In the genomic region with DNA sequence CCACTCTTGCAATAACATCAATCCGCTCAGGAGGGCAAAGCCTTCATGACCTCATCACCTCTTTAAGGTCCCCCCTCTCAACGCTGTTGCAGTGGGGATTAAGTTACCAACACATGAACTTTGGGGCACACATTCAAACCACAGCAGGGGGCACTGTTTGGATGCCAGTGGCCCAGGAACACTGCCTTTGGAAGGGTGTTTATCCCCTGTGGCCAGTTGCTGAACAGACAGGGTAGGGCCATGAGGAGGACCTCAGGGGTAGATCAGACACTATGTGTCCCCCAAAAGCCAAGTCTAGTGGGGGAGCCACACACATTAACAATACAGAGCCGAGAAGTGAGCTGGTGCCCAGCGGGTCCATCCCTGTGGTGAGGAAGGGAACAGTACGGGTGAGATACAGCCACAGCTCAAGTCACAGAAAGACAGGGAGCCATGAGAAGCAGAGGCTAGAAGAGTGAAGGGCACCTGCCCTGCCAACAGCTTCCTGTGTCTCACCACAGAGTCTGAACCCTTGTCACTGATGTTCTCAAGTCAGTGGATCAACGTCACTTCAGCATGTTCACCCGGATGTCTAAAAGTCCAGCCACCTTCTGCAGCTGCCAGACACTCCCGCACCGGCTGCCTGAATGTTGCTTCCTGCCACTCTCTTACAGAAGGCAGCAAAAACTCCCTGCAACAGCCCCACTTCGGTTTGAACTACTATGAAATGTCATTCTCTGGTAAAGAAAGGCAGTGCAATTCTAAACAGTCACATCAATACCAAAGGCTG, we compare ENCODE assay signal across 8 cellular contexts. TPM values are rescaled to one million over a fixed set of nuclear protein-coding genes. Genes with fewer than 3 reads are reported as not detected.
DNase-seq lines count a peak whose midpoint lies in the region; ATAC-seq, FAIRE-seq and TF ChIP-seq lines count a peak whose summit lies in the region.

No MANE protein-coding gene starts in this region.

- H3K9me1 ChIP-seq in K562 (ENCODE audit: control insufficient read depth, insufficient read depth, low read length), result no peaks in the 10 kb centered on the region

- peak; percentile 23 for TF ChIP-seq CTCF in GM10248 (IDR thresholded peaks at IDR 0.05; ENCODE audit: control extremely low read depth, extremely low read depth, low read depth, missing control alignments)
- no peak for TF ChIP-seq CTCF in HEK293 (tag by site-specific recombination; IDR thresholded peaks at IDR 0.05)
- peak; percentile 11 to 42 (median 37); a peak in 3 of 6 replicates for TF ChIP-seq CTCF in K562 (IDR thresholded peaks at IDR 0.05 in 2 of 3, conservative IDR thresholded peaks at IDR 0.05 in 1 of 3; ENCODE audit: insufficient read depth in 2 of 3, low read depth in 1 of 3, low read length in 3 of 3)
- TF ChIP-seq CTCF in suprapubic skin (IDR thresholded peaks at IDR 0.05), result no peak

- no peak overlapping the region for H3K9ac ChIP-seq in K562 (ENCODE audit: insufficient read depth in 1 of 2, low read depth in 2 of 2, low read length in 2 of 2)

- DNase-seq in GM10248 (ENCODE audit: extremely low spot score) (no peak), T-helper 1 cell (peak; percentile 76 to 94 (median 84)), K562 (ENCODE audit: extremely low read depth in 1 of 4, low spot score in 3 of 4) (no peak), suprapubic skin (ENCODE audit: low spot score in 2 of 2) (no peak), MG63 (no peak), RCC 7860 (ENCODE audit: low spot score) (no peak)
- DNase-seq in stimulated activated CD4-positive, alpha-beta T cell treated with anti-CD3 and anti-CD28 coated beads, Interleukin-4, amount 100 ng/mL, for 24 hours, result peak; percentile 64

- H3K9me3 ChIP-seq in HEK293 (ENCODE audit: control insufficient read depth, insufficient read depth, low read depth, low read length), result no peaks in the 10 kb centered on the region
- no peaks in the 10 kb centered on the region for H3K9me3 ChIP-seq in K562 (replicated peaks; ENCODE audit: control insufficient read depth, insufficient read depth, low read depth, low read length)
- no peaks in the 10 kb centered on the region for H3K9me3 ChIP-seq in suprapubic skin
- H3K9me3 ChIP-seq in MG63, result no peaks in the 10 kb centered on the region

- H3K4me1 ChIP-seq in HEK293 (ENCODE audit: control insufficient read depth, insufficient read depth, low read length) (no peaks in the 10 kb centered on the region), K562 (replicated peaks in 1 of 2; ENCODE audit: control insufficient read depth in 2 of 2, insufficient read depth in 2 of 2, low read length in 2 of 2) (peaks cover 0 to 13% of the 10 kb centered on the region in 2 experiments; a peak in 2 of 5 replicates), suprapubic skin (no peaks in the 10 kb centered on the region)

- BruUV-seq in K562 (replicated peaks; lab: Mats Ljungman, UMichigan), result no TSS peak

- no peak for TF ChIP-seq EP300 in K562 (IDR thresholded peaks at IDR 0.05; ENCODE audit: low read length)
- no peak for TF ChIP-seq EP300 in suprapubic skin (IDR thresholded peaks at IDR 0.05)

- in situ Hi-C loops in K562 (cut with MboI), result no loop called here

- TF ChIP-seq POLR2A in K562 (conservative IDR thresholded peaks at IDR 0.05) (no peak), suprapubic skin (IDR thresholded peaks at IDR 0.05) (no peak)

- no peaks in the 10 kb centered on the region for H3K79me2 ChIP-seq in K562 (ENCODE audit: control insufficient read depth, insufficient read depth, low read length)

- no peak overlapping the region for H3K4me2 ChIP-seq in K562 (ENCODE audit: insufficient read depth, low read length)

- intact Hi-C loops in K562 (cut with micrococcal nuclease), result no loop called here

- CTCF ChIA-PET in GM10248 (lab: Yijun Ruan, JAX), result interaction anchor here (0.9 to 1.0 kb wide), 2 partner anchors 11 to 20 kb away, joined by 3 read pairs; partner anchors contain the start of gene MXD4
- CTCF ChIA-PET in HEK293 (lab: Yijun Ruan, JAX), result interaction anchor here (0.9 kb wide), 1 partner anchor 160 kb away, joined by 3 read pairs; no protein-coding TSS in a partner anchor
- CTCF ChIA-PET in K562 (lab: Yijun Ruan, JAX; ENCODE audit: low intra/inter-chr PET ratio), result no interaction called here

- POLR2A ChIA-PET in GM10248 (lab: Yijun Ruan, JAX), result interaction anchor here (0.6 kb wide), 1 partner anchor 20 kb away, joined by 3 read pairs; the partner anchor contains the start of gene MXD4
- POLR2A ChIA-PET in HEK293 (lab: Yijun Ruan, JAX), result no interaction called here
- POLR2A ChIA-PET in K562 (lab: Yijun Ruan, JAX), result interaction anchor here (0.6 to 0.7 kb wide), 2 partner anchors 34 to 108 kb away, joined by 3 read pairs; no protein-coding TSS in a partner anchor

- peak in 1 of 2 experiments; percentile 11; a peak in 1 of 4 replicates for TF ChIP-seq RAD21 in K562 (CRISPR knock-in tag; conservative IDR thresholded peaks at IDR 0.05 in 1 of 2, IDR thresholded peaks at IDR 0.05 in 1 of 2)

- no peak for FAIRE-seq in K562 (lab: Jason Lieb, UNC)
- FAIRE-seq in RCC 7860 (lab: Jason Lieb, UNC), result no peak

- peak; percentile 41 for ATAC-seq in K562

- H3K36me3 ChIP-seq in HEK293 (ENCODE audit: control insufficient read depth in 2 of 2, insufficient read depth in 1 of 2, low read length in 2 of 2) (no peaks in the 10 kb centered on the region), K562 (ENCODE audit: control insufficient read depth, insufficient read depth, low read length) (no peaks in the 10 kb centered on the region), suprapubic skin (no peaks in the 10 kb centered on the region), MG63 (no peaks in the 10 kb centered on the region)

- WGBS in K562 (ENCODE audit: insufficient coverage, low coverage, missing lambda C conversion rate), result 45% methylated on average over 10 of the region's 10 CpGs
- 83% methylated on average over 9 of the region's 10 CpGs for WGBS in suprapubic skin

- H4K20me1 ChIP-seq in K562 (replicated peaks; ENCODE audit: control insufficient read depth, insufficient read depth, low read length), result no peaks in the 10 kb centered on the region

- no peak overlapping the region for H2AFZ ChIP-seq in K562 (ENCODE audit: low read depth, low read length)

- H3K27me3 ChIP-seq in K562 (ENCODE audit: control insufficient read depth in 2 of 2, insufficient read depth in 2 of 2, low read length in 2 of 2), result no peaks in the 10 kb centered on the region
- H3K27me3 ChIP-seq in suprapubic skin, result no peaks in the 10 kb centered on the region
- no peaks in the 10 kb centered on the region for H3K27me3 ChIP-seq in MG63

- H3K4me3 ChIP-seq in HEK293 (ENCODE audit: low read depth, low read length) (no peak overlapping the region), K562 (no peak overlapping the region), suprapubic skin (no peak overlapping the region), MG63 (no peak overlapping the region)

- H3K27ac ChIP-seq in HEK293 (ENCODE audit: extremely low read depth, low read depth, low read length) (no peak overlapping the region), K562 (ENCODE audit: extremely low read depth, low read depth, low read length) (no peak overlapping the region), suprapubic skin (no peak overlapping the region)

RNA-seq across cellular contexts. Expression of gene MXD4, which starts 19.9 kb away (rescaled TPM):
- 28.6 and 67.2 TPM in 2 replicates for total RNA-seq in K562 (2011; cell fraction: chromatin; rRNA removed; ENCODE audit: low replicate concordance)
- 27.8 and 29.2 TPM in 2 replicates for total RNA-seq in K562 (2011; cell fraction: nucleolus; rRNA removed)
- 20.9 and 26.7 TPM in 2 replicates for total RNA-seq in K562 (2011; cell fraction: nucleoplasm; rRNA removed)
- total RNA-seq in K562 (2014; rRNA removed) (8.8 and 11.2 TPM in 2 replicates), K562 (2014; rRNA removed; fragmentation: Illumina TruSeq; extraction: Trizol) (1.3 and 1.7 TPM in 2 replicates), K562 (2015; rRNA removed; fragmentation: Illumina TruSeq; extraction: Trizol) (5.9 and 6.1 TPM in 2 replicates), K562 (2021) (13.5 and 14.0 TPM in 2 replicates), suprapubic skin (10 to 100 TPM; 52.8 to 76.8 (median 63.3) TPM)
- polyA plus RNA-seq in K562 (2011; rRNA removed) (9.1 and 14.4 TPM in 2 replicates), K562 (2014; fragmentation: Illumina TruSeq; extraction: Trizol) (4.4 and 7.0 TPM in 2 replicates), K562 (2014; fragmentation: Nextera tagmentation; extraction: Ambion mirVana) (under 1 TPM; 0.06 to 0.29 TPM), K562 (2014; rRNA removed) (8.9 and 10.2 TPM in 2 replicates)
- polyA plus RNA-seq in K562 (2011; cell fraction: cytosol; rRNA removed), result 10.3 and 17.4 TPM in 2 replicates
- 49.5 and 56.9 TPM in 2 replicates for polyA plus RNA-seq in K562 (2011; cell fraction: nucleus; rRNA removed)
- polyA plus RNA-seq in K562 (2012), result 9.3 and 17.8 TPM in 2 replicates
- polyA minus RNA-seq in K562 (2011; rRNA and poly(A)+ RNA removed), result 3.4 and 3.6 TPM in 2 replicates
- polyA minus RNA-seq in K562 (2011; cell fraction: cytosol; rRNA and poly(A)+ RNA removed), result 4.6 and 8.3 TPM in 2 replicates
- polyA minus RNA-seq in K562 (2011; cell fraction: nucleus; rRNA and poly(A)+ RNA removed), result 13.1 and 22.0 TPM in 2 replicates
- 25.0 and 31.4 TPM in 2 replicates for total RNA-seq in MG63 (2014; rRNA removed; shearing (Covaris generic); ENCODE audit: low replicate concordance)

RNA-seq across cellular contexts. Expression of gene HAUS3, which starts 39.8 kb away (rescaled TPM):
- 10.9 and 54.8 TPM in 2 replicates for total RNA-seq in K562 (2011; cell fraction: chromatin; rRNA removed; ENCODE audit: low replicate concordance)
- total RNA-seq in K562 (2011; cell fraction: nucleolus; rRNA removed), result 8.7 and 12.0 TPM in 2 replicates
- total RNA-seq in K562 (2011; cell fraction: nucleoplasm; rRNA removed), result 17.7 and 23.4 TPM in 2 replicates
- total RNA-seq in K562 (2014; rRNA removed), result 14.9 and 15.8 TPM in 2 replicates
- 25.7 and 29.2 TPM in 2 replicates for total RNA-seq in K562 (2014; rRNA removed; fragmentation: Illumina TruSeq; extraction: Trizol)
- 20.1 and 22.3 TPM in 2 replicates for total RNA-seq in K562 (2015; rRNA removed; fragmentation: Illumina TruSeq; extraction: Trizol)
- 19.8 and 20.0 TPM in 2 replicates for total RNA-seq in K562 (2021)
- 15.3 and 21.5 TPM in 2 replicates for polyA plus RNA-seq in K562 (2011; rRNA removed)
- polyA plus RNA-seq in K562 (2011; cell fraction: cytosol; rRNA removed), result 6.7 and 9.4 TPM in 2 replicates
- 15.3 and 17.4 TPM in 2 replicates for polyA plus RNA-seq in K562 (2011; cell fraction: nucleus; rRNA removed)
- polyA plus RNA-seq in K562 (2012), result 15.3 and 16.2 TPM in 2 replicates
- 18.7 and 22.3 TPM in 2 replicates for polyA plus RNA-seq in K562 (2014; fragmentation: Illumina TruSeq; extraction: Trizol)
- polyA plus RNA-seq in K562 (2014; fragmentation: Nextera tagmentation; extraction: Ambion mirVana), result 1 to 10 TPM; 8.9 to 9.6 TPM
- 22.8 and 25.0 TPM in 2 replicates for polyA plus RNA-seq in K562 (2014; rRNA removed)
- 12.1 and 15.7 TPM in 2 replicates for polyA minus RNA-seq in K562 (2011; rRNA and poly(A)+ RNA removed)
- polyA minus RNA-seq in K562 (2011; cell fraction: cytosol; rRNA and poly(A)+ RNA removed), result 5.9 and 8.2 TPM in 2 replicates
- 8.5 and 14.3 TPM in 2 replicates for polyA minus RNA-seq in K562 (2011; cell fraction: nucleus; rRNA and poly(A)+ RNA removed)
- 10 to 100 TPM in 3 of 4 donors, 1 to 10 TPM in 1; 7.6 to 17.9 (median 11.8) TPM for total RNA-seq in suprapubic skin
- total RNA-seq in MG63 (2014; rRNA removed; shearing (Covaris generic); ENCODE audit: low replicate concordance), result 7.7 and 11.7 TPM in 2 replicates

RNA-seq across cellular contexts. Expression of gene POLN, which starts 39.8 kb away (rescaled TPM):
- total RNA-seq in K562 (2011; cell fraction: chromatin; rRNA removed; ENCODE audit: low replicate concordance), result 3.2 and 4.6 TPM in 2 replicates
- total RNA-seq in K562 (2011; cell fraction: nucleolus; rRNA removed), result 0.33 and 0.39 TPM in 2 replicates
- 0.37 and 1.5 TPM in 2 replicates for total RNA-seq in K562 (2011; cell fraction: nucleoplasm; rRNA removed)
- 0.09 and 0.16 TPM in 2 replicates for total RNA-seq in K562 (2014; rRNA removed)
- total RNA-seq in K562 (2014; rRNA removed; fragmentation: Illumina TruSeq; extraction: Trizol), result 0.47 and 0.70 TPM in 2 replicates
- 0.72 and 0.91 TPM in 2 replicates for total RNA-seq in K562 (2015; rRNA removed; fragmentation: Illumina TruSeq; extraction: Trizol)
- total RNA-seq in K562 (2021), result 0.45 and 0.58 TPM in 2 replicates
- 0.54 and 0.70 TPM in 2 replicates for polyA plus RNA-seq in K562 (2011; rRNA removed)
- polyA plus RNA-seq in K562 (2011; cell fraction: cytosol; rRNA removed), result 0.12 and 0.25 TPM in 2 replicates
- polyA plus RNA-seq in K562 (2011; cell fraction: nucleus; rRNA removed), result 0.40 and 1.5 TPM in 2 replicates
- 0.33 and 1.5 TPM in 2 replicates for polyA plus RNA-seq in K562 (2012)
- polyA plus RNA-seq in K562 (2014; fragmentation: Illumina TruSeq; extraction: Trizol), result 0.15 and 0.33 TPM in 2 replicates
- under 1 TPM; 0.08 to 0.25 TPM for polyA plus RNA-seq in K562 (2014; fragmentation: Nextera tagmentation; extraction: Ambion mirVana)
- 0.32 and 0.46 TPM in 2 replicates for polyA plus RNA-seq in K562 (2014; rRNA removed)
- 1.2 and 2.1 TPM in 2 replicates for polyA minus RNA-seq in K562 (2011; rRNA and poly(A)+ RNA removed)
- 0.73 TPM in 1 of 2 replicates, not detected in the other for polyA minus RNA-seq in K562 (2011; cell fraction: cytosol; rRNA and poly(A)+ RNA removed)
- polyA minus RNA-seq in K562 (2011; cell fraction: nucleus; rRNA and poly(A)+ RNA removed), result 0.40 and 0.56 TPM in 2 replicates
- 1 to 10 TPM in 2 of 4 donors, under 1 TPM in 2; 0.91 to 8.0 (median 1.2) TPM for total RNA-seq in suprapubic skin
- not detected in 2 replicates for total RNA-seq in MG63 (2014; rRNA removed; shearing (Covaris generic); ENCODE audit: low replicate concordance)

Comparison
In these comparisons a context has a peak if more than half of its experiments do, and no peak if none do; other contexts are left out.
1. DNase-seq: peak in T-helper 1 cell (5 of 5) and stimulated activated CD4-positive, alpha-beta T cell treated with anti-CD3 and anti-CD28 coated beads, Interleukin-4, amount 100 ng/mL, for 24 hours (single experiment); none in GM10248 (single experiment), K562 (0 of 4), suprapubic skin (0 of 2), MG63 (single experiment) and RCC 7860 (single experiment).
2. CTCF ChIP-seq: peak in GM10248 (single experiment) and K562 (3 of 3); none in HEK293 (single experiment) and suprapubic skin (0 of 2).